ENCODE assay signal across 8 cellular contexts in the genomic region with DNA sequence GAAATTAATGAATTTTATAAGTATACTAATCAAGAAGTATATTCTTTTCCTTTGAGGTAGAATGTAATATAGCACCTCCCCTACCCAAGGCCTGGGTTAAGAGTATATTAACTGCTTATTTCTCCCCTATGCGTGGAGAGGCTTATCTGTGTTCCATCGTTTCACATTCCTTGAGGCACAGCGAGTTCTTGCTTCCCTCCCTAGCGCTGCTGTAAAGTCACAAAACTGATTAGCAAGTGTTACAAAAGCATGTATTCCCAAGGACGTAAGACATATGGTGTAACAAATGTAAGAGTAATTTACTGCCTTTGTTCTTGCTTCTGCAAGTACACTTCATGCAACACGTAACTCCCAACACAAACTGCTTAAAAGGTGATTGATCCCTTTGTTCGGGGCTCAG. TPM values are rescaled to one million over a fixed set of nuclear protein-coding genes. Genes with fewer than 3 reads are reported as not detected.
DNase-seq lines count a peak whose midpoint lies in the region; TF ChIP-seq lines count a peak whose summit lies in the region.

No MANE protein-coding gene starts in this region.

- H4K20me1 ChIP-seq in GM23248 (ENCODE audit: insufficient read depth) = no peaks in the 10 kb centered on the region

- peak overlapping the region; percentile 90 for H3K4me3 ChIP-seq in GM23248
- H3K4me3 ChIP-seq in SK-N-MC = peak overlapping the region; percentile 98

- H3K79me2 ChIP-seq in GM23248 (ENCODE audit: insufficient read depth) = peaks cover 35% of the 10 kb centered on the region

- in situ Hi-C loops in GM23248 (cut with MboI) = no loop called here

- H3K36me3 ChIP-seq in GM23248 (ENCODE audit: low read depth) (0 out of 2 replicates have a peak, but pooled peaks cover 7% of the 10 kb centered on the region), SK-N-MC (ENCODE audit: insufficient read depth, low read length) (peaks cover 14% of the 10 kb centered on the region)

- H3K27me3 ChIP-seq in GM23248 (replicated peaks; ENCODE audit: insufficient read depth) = no peaks in the 10 kb centered on the region

- TF ChIP-seq POLR2A in erythroblast (IDR thresholded peaks at IDR 0.05; ENCODE audit: low read length) = no peak

- H2AFZ ChIP-seq in GM23248 = peak overlapping the region; percentile 98

- H3K9me3 ChIP-seq in GM23248 (ENCODE audit: low read depth) = no peaks in the 10 kb centered on the region
- no peaks in the 10 kb centered on the region for H3K9me3 ChIP-seq in SK-N-MC (ENCODE audit: low read depth, low read length)

- DNase-seq in GM23248 (no peak), SK-N-MC (ENCODE audit: low read depth, low spot score) (no peak), erythroblast (lab: John Stamatoyannopoulos, UW) (peak; percentile 20 to 41), putamen (ENCODE audit: low spot score) (peak; percentile 6), NCI-H1105 treated with DMSO at 0.1 percent for 48 hours (lab: John Stamatoyannopoulos, UW) (no peak), middle frontal gyrus (ENCODE audit: extremely low spot score, low spot score) (no peak), GDM1 (lab: John Stamatoyannopoulos, UW) (no peak), NCI-H345 (lab: John Stamatoyannopoulos, UW) (no peak)

- H3K27ac ChIP-seq in GM23248 = no peak overlapping the region; the same call in 1 of the 2 replicates
- H3K27ac ChIP-seq in SK-N-MC = peak overlapping the region; percentile 94; the same call in 1 of the 2 replicates

- H3K4me1 ChIP-seq in GM23248 (ENCODE audit: insufficient read depth) = peaks cover 14% of the 10 kb centered on the region

- no peaks in the 10 kb centered on the region for H3K9me2 ChIP-seq in GM23248 (ENCODE audit: insufficient read depth)

- H3F3A ChIP-seq in GM23248 (ENCODE audit: insufficient read depth) = no peaks in the 10 kb centered on the region

- H3K9ac ChIP-seq in GM23248 (peak overlapping the region; percentile 91), SK-N-MC (ENCODE audit: insufficient read length) (peak overlapping the region; percentile 95)

- 75% methylated on average over 7 of the region's 7 CpGs for WGBS in GM23248 (ENCODE audit: low coverage in 1 of 2, low lambda C conversion rate in 2 of 2, missing lambda C conversion rate in 2 of 2), 2 experiments

- H3K4me2 ChIP-seq in GM23248 (ENCODE audit: unreplicated experiment) = peak overlapping the region; percentile 81

RNA-seq across cellular contexts. Expression of a gene that starts 1.2 kb away (rescaled TPM):
- total RNA-seq in GM23248 (2014; rRNA removed; shearing (Covaris generic)) = 64.6 and 67.8 TPM in 2 replicates
- 65.6 and 67.2 TPM in 2 replicates for polyA plus RNA-seq in GM23248 (2016; fragmentation: Nextera tagmentation; extraction: Ambion mirVana)

RNA-seq across cellular contexts. Expression of a gene that starts 43.5 kb away (rescaled TPM):
- not detected in 2 replicates for total RNA-seq in GM23248 (2014; rRNA removed; shearing (Covaris generic))
- not detected in 2 replicates for polyA plus RNA-seq in GM23248 (2016; fragmentation: Nextera tagmentation; extraction: Ambion mirVana)

Comparison
In these comparisons a context has a peak if more than half of its experiments do, and no peak if none do; other contexts are left out.
1. DNase-seq: peak in erythroblast (2 of 2) and putamen (single experiment); none in GM23248 (single experiment), SK-N-MC (single experiment), NCI-H1105 treated with DMSO at 0.1 percent for 48 hours (single experiment), middle frontal gyrus (single experiment), GDM1 (single experiment) and NCI-H345 (single experiment).